In genomic region chr3:40456279-40456939, GRCh38 we compare ENCODE assay signal across 8 cellular contexts. TPM values are rescaled to one million over a fixed set of nuclear protein-coding genes. Genes with fewer than 3 reads are reported as not detected.
DNase-seq lines count a peak whose midpoint lies in the region; ATAC-seq, FAIRE-seq and TF ChIP-seq lines count a peak whose summit lies in the region.

No MANE protein-coding gene starts in this region.

- peaks cover 30% of the 10 kb centered on the region for H3K36me3 ChIP-seq in astrocyte (ENCODE audit: insufficient read depth, low read length)
- peaks cover 0 to 32% of the 10 kb centered on the region in 2 donors for H3K36me3 ChIP-seq in left lung
- no peaks in the 10 kb centered on the region for H3K36me3 ChIP-seq in testis (ENCODE audit: low read depth, missing control alignments)

- H3K27me3 ChIP-seq in astrocyte (ENCODE audit: insufficient read depth, low read length) (no peaks in the 10 kb centered on the region), left lung (no peaks in the 10 kb centered on the region), testis (no peaks in the 10 kb centered on the region)

- intact Hi-C loops in activated CD4-positive, alpha-beta T cell treated with anti-CD3 and anti-CD28 coated beads, Interleukin-2, amount 10 ng/mL, durations not matched to agents 24 days and 14 days (cut with micrococcal nuclease): loop anchor here (2.0 to 5.0 kb wide), 3 partner anchors 741 to 1506 kb away; partner anchors contain the start of genes CTNNB1, RPSA and ULK4
- intact Hi-C loops in left lung (cut with DNase I): no loop called here
- intact Hi-C loops in testis (cut with DNase I; ENCODE audit: low total_unique reads): loop anchor here (10.0 kb wide), 1 partner anchor 142 kb away; no protein-coding TSS in a partner anchor
- intact Hi-C loops in posterior cingulate gyrus (cut with DNase I): loop anchor here (2.0 kb wide), 1 partner anchor 68 kb away; the partner anchor contains the start of gene ZNF621

- peak overlapping the region; percentile 95 for H3K9ac ChIP-seq in astrocyte (ENCODE audit: low read length)

- no peak for FAIRE-seq in astrocyte (lab: Jason Lieb, UNC)

- peaks cover 41% of the 10 kb centered on the region for H3K4me1 Mint-ChIP-seq in activated CD4-positive, alpha-beta T cell treated with anti-CD3 and anti-CD28 coated beads, Interleukin-2, amount 10 ng/mL, durations not matched to agents 24 days and 14 days
- peaks cover 12% of the 10 kb centered on the region for H3K4me1 Mint-ChIP-seq in astrocyte (ENCODE audit: low read depth, unreplicated experiment)

- peak overlapping the region; percentile 95 for H3K4me2 ChIP-seq in astrocyte (ENCODE audit: low read length)

- 40 to 43% methylated on average over 29 of the region's 29 CpGs for WGBS in testis, 2 donors

- no peaks in the 10 kb centered on the region for H3K9me3 ChIP-seq in astrocyte (ENCODE audit: insufficient read depth, low read depth, low read length)
- H3K9me3 ChIP-seq in left lung: no peaks in the 10 kb centered on the region
- no peaks in the 10 kb centered on the region for H3K9me3 ChIP-seq in testis

- H3K27ac ChIP-seq in astrocyte (ENCODE audit: low read depth, low read length): peak overlapping the region; percentile 92
- peak overlapping the region; percentile 82 to 87 for H3K27ac ChIP-seq in left lung
- H3K27ac ChIP-seq in testis: peak overlapping the region; percentile 83 to 93

- DNase-seq in activated CD4-positive, alpha-beta T cell treated with anti-CD3 and anti-CD28 coated beads, Interleukin-2, amount 10 ng/mL, durations not matched to agents 24 days and 14 days: peak; percentile 61
- no peak for DNase-seq in activated CD4-positive, alpha-beta T cell treated with anti-CD3 and anti-CD28 coated beads for 1 hour
- DNase-seq in astrocyte (ENCODE audit: low read depth) (no peak), left lung (no peak), testis (no peak), NCI-H1436 (lab: John Stamatoyannopoulos, UW) (no peak), posterior cingulate gyrus (no peak)

- ATAC-seq in left lung (no peak), GM18511 (IDR thresholded peaks at IDR 0.05; ENCODE audit: unreplicated experiment) (no peak)

- TF ChIP-seq POLR2A in testis (IDR thresholded peaks at IDR 0.05): no peak

- no peak for TF ChIP-seq CTCF in astrocyte (IDR thresholded peaks at IDR 0.05; ENCODE audit: insufficient read depth, low read depth, low read length)
- TF ChIP-seq CTCF in left lung (IDR thresholded peaks at IDR 0.05): no peak
- TF ChIP-seq CTCF in testis (IDR thresholded peaks at IDR 0.05): no peak

- H3K4me1 ChIP-seq in astrocyte (ENCODE audit: insufficient read depth, low read length) (peaks cover 9% of the 10 kb centered on the region), left lung (peaks cover 16 to 63% of the 10 kb centered on the region in 2 donors), testis (peaks cover 25% of the 10 kb centered on the region)

- peak overlapping the region; percentile 87 for H2AFZ ChIP-seq in astrocyte (ENCODE audit: low read depth, low read length)

- H3K4me3 ChIP-seq in astrocyte (ENCODE audit: insufficient read depth, low read depth, low read length) (peak overlapping the region; percentile 95), left lung (peak overlapping the region; percentile 93 to 95), testis (peak overlapping the region; percentile 88 to 96)

- peaks cover 40% of the 10 kb centered on the region for H3K36me3 Mint-ChIP-seq in activated CD4-positive, alpha-beta T cell treated with anti-CD3 and anti-CD28 coated beads, Interleukin-2, amount 10 ng/mL, durations not matched to agents 24 days and 14 days (ENCODE audit: low read depth)
- peaks cover 10% of the 10 kb centered on the region for H3K36me3 Mint-ChIP-seq in astrocyte (ENCODE audit: low read depth, unreplicated experiment)

- H3K79me2 ChIP-seq in astrocyte (ENCODE audit: insufficient read depth, low read length): peaks cover 36% of the 10 kb centered on the region

- peaks cover 36% of the 10 kb centered on the region for H4K20me1 ChIP-seq in astrocyte (ENCODE audit: insufficient read depth, low read length)

- H3K27ac Mint-ChIP-seq in activated CD4-positive, alpha-beta T cell treated with anti-CD3 and anti-CD28 coated beads, Interleukin-2, amount 10 ng/mL, durations not matched to agents 24 days and 14 days: peak overlapping the region; percentile 93
- H3K27ac Mint-ChIP-seq in astrocyte (ENCODE audit: unreplicated experiment): peak overlapping the region; percentile 92

- peaks cover 2% of the 10 kb centered on the region for H3K27me3 Mint-ChIP-seq in activated CD4-positive, alpha-beta T cell treated with anti-CD3 and anti-CD28 coated beads, Interleukin-2, amount 10 ng/mL, durations not matched to agents 24 days and 14 days
- H3K27me3 Mint-ChIP-seq in astrocyte (ENCODE audit: low read depth, unreplicated experiment): no peaks in the 10 kb centered on the region

- H3K4me3 Mint-ChIP-seq in activated CD4-positive, alpha-beta T cell treated with anti-CD3 and anti-CD28 coated beads, Interleukin-2, amount 10 ng/mL, durations not matched to agents 24 days and 14 days: peak overlapping the region; percentile 88
- peak overlapping the region; percentile 90 for H3K4me3 Mint-ChIP-seq in astrocyte (ENCODE audit: unreplicated experiment)

- no peaks in the 10 kb centered on the region for H3K9me3 Mint-ChIP-seq in activated CD4-positive, alpha-beta T cell treated with anti-CD3 and anti-CD28 coated beads, Interleukin-2, amount 10 ng/mL, durations not matched to agents 24 days and 14 days
- no peaks in the 10 kb centered on the region for H3K9me3 Mint-ChIP-seq in astrocyte (ENCODE audit: unreplicated experiment)

RNA-seq across cellular contexts. Expression of gene RPL14, which starts 0.7 kb away (rescaled TPM):
- total RNA-seq in activated CD4-positive, alpha-beta T cell treated with anti-CD3 and anti-CD28 coated beads, Interleukin-2, amount 10 ng/mL, durations not matched to agents 24 days and 14 days: 2,598 and 2,688 TPM in 2 replicates
- total RNA-seq in astrocyte (1,485 and 1,706 TPM in 2 replicates), left lung (1,000 to 10,000 TPM; 1,295 to 1,533 TPM), testis (100 to 1,000 TPM; 100 to 170 TPM)
- 361 TPM for polyA plus RNA-seq in testis (ENCODE audit: insufficient read depth, low read depth, low replicate concordance)

RNA-seq across cellular contexts. Expression of gene ZNF619, which starts 20.5 kb away (rescaled TPM):
- 6.1 and 8.4 TPM in 2 replicates for total RNA-seq in activated CD4-positive, alpha-beta T cell treated with anti-CD3 and anti-CD28 coated beads, Interleukin-2, amount 10 ng/mL, durations not matched to agents 24 days and 14 days
- total RNA-seq in astrocyte: 2.9 and 3.4 TPM in 2 replicates
- 1 to 10 TPM; 6.9 TPM for total RNA-seq in left lung
- total RNA-seq in testis: 1 to 10 TPM; 4.1 to 4.4 TPM
- polyA plus RNA-seq in testis (ENCODE audit: insufficient read depth, low read depth, low replicate concordance): 3.0 TPM

RNA-seq across cellular contexts. Expression of gene ZNF620, which starts 49.4 kb away (rescaled TPM):
- total RNA-seq in activated CD4-positive, alpha-beta T cell treated with anti-CD3 and anti-CD28 coated beads, Interleukin-2, amount 10 ng/mL, durations not matched to agents 24 days and 14 days: 4.9 and 5.6 TPM in 2 replicates
- 2.9 and 4.2 TPM in 2 replicates for total RNA-seq in astrocyte
- 1 to 10 TPM; 5.5 to 6.0 TPM for total RNA-seq in left lung
- 1 to 10 TPM; 3.7 to 4.2 TPM for total RNA-seq in testis
- polyA plus RNA-seq in testis (ENCODE audit: insufficient read depth, low read depth, low replicate concordance): 1.6 TPM

Comparison
In these comparisons a context has a peak if more than half of its experiments do, and no peak if none do; other contexts are left out.
1. intact Hi-C loops: an anchor here in activated CD4-positive, alpha-beta T cell treated with anti-CD3 and anti-CD28 coated beads, Interleukin-2, amount 10 ng/mL, durations not matched to agents 24 days and 14 days (2.0 to 5.0 kb wide), testis (10.0 kb wide) and posterior cingulate gyrus (2.0 kb wide); none called in left lung.